24 cellular contexts compared by ENCODE assay signal in genomic region chr11:117428186-117428855, GRCh38.
A peak's percentile ranks its signal among the peaks of the same experiment; 100 is the strongest.
DNase-seq lines count a peak whose midpoint lies in the region; ATAC-seq, FAIRE-seq and TF ChIP-seq lines count a peak whose summit lies in the region.
"Had no signal": no experiment of that assay in that cellular context is flagged by ENCODE, and none has a peak within 500 bp of the region (broad histone marks: within the 10 kb centered on the region; RNA-seq: fewer than 3 reads in every experiment).

No MANE protein-coding gene starts in this region.

- H3K4me3 Mint-ChIP-seq in activated T-cell treated with anti-CD3 and anti-CD28 coated beads, Interleukin-2, amount 50 U/mL, for 72 hours: no peak overlapping the region
- H3K4me3 Mint-ChIP-seq: B cell, CD14-positive monocyte, IgD-negative memory B cell had no signal

- H3K4me3 ChIP-seq in kidney (ENCODE audit: low read length in 2 of 2) (no peak overlapping the region), osteoblast (ENCODE audit: insufficient read depth, low read length) (no peak overlapping the region)

- H3K9me3 ChIP-seq in kidney (ENCODE audit: control insufficient read depth in 1 of 2, low read length in 2 of 2) (no peaks in the 10 kb centered on the region), osteoblast (ENCODE audit: low read depth, low read length) (no peaks in the 10 kb centered on the region)

- no peaks in the 10 kb centered on the region for H3K9me3 Mint-ChIP-seq in activated T-cell treated with anti-CD3 and anti-CD28 coated beads, Interleukin-2, amount 50 U/mL, for 72 hours
- H3K9me3 Mint-ChIP-seq: CD14-positive monocyte, IgD-negative memory B cell had no signal

- H3K4me2 ChIP-seq in osteoblast (ENCODE audit: insufficient read depth, low read length): no peak overlapping the region
- H3K4me2 ChIP-seq: KMS-11 had no signal

- H2AFZ ChIP-seq in osteoblast (ENCODE audit: low read length): no peak overlapping the region

- FAIRE-seq in kidney (lab: Jason Lieb, UNC): no peak
- FAIRE-seq: GM19239 had no signal

- H3K9ac ChIP-seq in kidney (ENCODE audit: low read length in 2 of 2): no peak overlapping the region
- H3K9ac ChIP-seq: KMS-11 had no signal

- H3K27me3 Mint-ChIP-seq in activated T-cell treated with anti-CD3 and anti-CD28 coated beads, Interleukin-2, amount 50 U/mL, for 72 hours (ENCODE audit: low read depth): no peaks in the 10 kb centered on the region

- H3K36me3 ChIP-seq in kidney (ENCODE audit: control insufficient read depth in 1 of 2, insufficient read depth in 2 of 2, low read length in 2 of 2) (peaks cover 0 to 19% of the 10 kb centered on the region in 2 donors), osteoblast (ENCODE audit: insufficient read depth, low read length) (no peaks in the 10 kb centered on the region)

- peak overlapping the region; percentile 31 for H3K27ac Mint-ChIP-seq in activated T-cell treated with anti-CD3 and anti-CD28 coated beads, Interleukin-2, amount 50 U/mL, for 72 hours
- H3K27ac Mint-ChIP-seq: B cell, IgD-negative memory B cell had no signal

- no peak for DNase-seq in activated T-cell treated with anti-CD3 and anti-CD28 coated beads, Interleukin-2, amount 50 U/mL, for 72 hours
- no peak for DNase-seq in activated T-cell treated with anti-CD3 and anti-CD28 coated beads for 4 hours
- peak; percentile 71 for DNase-seq in kidney
- peak; percentile 55 for DNase-seq in osteoblast (ENCODE audit: insufficient read length, low spot score, missing footprints)
- no peak for DNase-seq in SW480 (ENCODE audit: low spot score)
- no peak for DNase-seq in DMS79 (lab: John Stamatoyannopoulos, UW)
- DNase-seq: Calu3, DND-41, MM.1S, NCI-H1048, NCI-H1417, NCI-H1694, NCI-H2029 treated with DMSO at 0.1 percent for 48 hours, NCI-H526 treated with DMSO at 0.1 percent for 48 hours, SHP77 treated with DMSO at 0.1 percent for 48 hours had no signal

- no peaks in the 10 kb centered on the region for H3K79me2 ChIP-seq in osteoblast (ENCODE audit: insufficient read depth, low read length)

- H3K36me3 Mint-ChIP-seq in activated T-cell treated with anti-CD3 and anti-CD28 coated beads, Interleukin-2, amount 50 U/mL, for 72 hours (ENCODE audit: insufficient read depth in 2 of 2): no peaks in the 10 kb centered on the region
- H3K36me3 Mint-ChIP-seq: CD14-positive monocyte, IgD-negative memory B cell had no signal

- ATAC-seq in activated T-cell treated with anti-CD3 and anti-CD28 coated beads, Interleukin-2, amount 50 U/mL, for 72 hours (replicated peaks in 1 of 2): no peak
- ATAC-seq in GM21390 (IDR thresholded peaks at IDR 0.05; ENCODE audit: unreplicated experiment): no peak

- no peaks in the 10 kb centered on the region for H3K4me1 ChIP-seq in kidney (ENCODE audit: control insufficient read depth in 1 of 2, insufficient read depth in 1 of 2, low read depth in 1 of 2, low read length in 2 of 2)
- peaks cover 6% of the 10 kb centered on the region for H3K4me1 ChIP-seq in osteoblast (ENCODE audit: insufficient read depth, low read length)

- intact Hi-C loops in kidney (cut with DNase I): no loop called here

- H3K4me1 Mint-ChIP-seq in activated T-cell treated with anti-CD3 and anti-CD28 coated beads, Interleukin-2, amount 50 U/mL, for 72 hours (ENCODE audit: low read depth): no peaks in the 10 kb centered on the region
- H3K4me1 Mint-ChIP-seq: IgD-negative memory B cell had no signal

- TF ChIP-seq CTCF in kidney (IDR thresholded peaks at IDR 0.05; ENCODE audit: borderline replicate concordance, extremely low read depth, insufficient read depth): no peak
- TF ChIP-seq CTCF in osteoblast (IDR thresholded peaks at IDR 0.05; ENCODE audit: extremely low read depth, low read depth, low read length): no peak

- no peaks in the 10 kb centered on the region for H4K20me1 ChIP-seq in osteoblast (ENCODE audit: insufficient read depth, low read length)

- peaks cover 11% of the 10 kb centered on the region for H3K27me3 ChIP-seq in osteoblast (ENCODE audit: insufficient read depth, low read length)

- H3K27ac ChIP-seq in kidney (ENCODE audit: low read depth in 2 of 2, low read length in 2 of 2) (no peak overlapping the region), osteoblast (ENCODE audit: low read depth, low read length) (no peak overlapping the region)
- H3K27ac ChIP-seq: 22Rv1, HL-60, KMS-11, RWPE1 had no signal

Comparison
In these comparisons a context has a peak if more than half of its experiments do, and no peak if none do; other contexts are left out.
1. DNase-seq: peak in kidney (single experiment) and osteoblast (single experiment); none in activated T-cell treated with anti-CD3 and anti-CD28 coated beads, Interleukin-2, amount 50 U/mL, for 72 hours (0 of 2), activated T-cell treated with anti-CD3 and anti-CD28 coated beads for 4 hours (single experiment), SW480 (single experiment) and DMS79 (single experiment).